ENCODE assay signal across 8 cellular contexts in genomic region chr7:152437157-152437575, GRCh38. TPM values are rescaled to one million over a fixed set of nuclear protein-coding genes. Genes with fewer than 3 reads are reported as not detected.
A peak's percentile ranks its signal among the peaks of the same experiment; 100 is the strongest.
DNase-seq lines count a peak whose midpoint lies in the region; ATAC-seq and TF ChIP-seq lines count a peak whose summit lies in the region.
"Not testable (repeated sequence)": the region's sequence is repeated elsewhere in the genome, so short reads cannot be mapped to it uniquely, and the experiment has no call there.

No MANE protein-coding gene starts in this region.

- DNase-seq in NCI-H1092 treated with DMSO at 0.1 percent for 48 hours (lab: John Stamatoyannopoulos, UW), result peak; percentile 56
- not testable (repeated sequence) for DNase-seq in activated CD4-positive, alpha-beta T cell treated with anti-CD3 and anti-CD28 coated beads, Interleukin-2, amount 10 ng/mL, durations not matched to agents 7 days and 5 days; breast epithelium (ENCODE audit: low spot score in 2 of 2); fibroblast of pulmonary artery (ENCODE audit: low read depth); mesenchymal stem cell; upper lobe of right lung

- H2BK12ac ChIP-seq in mesenchymal stem cell (ENCODE audit: low read length in 2 of 2), result not testable (repeated sequence)

- H3K27me3 ChIP-seq in breast epithelium; mesenchymal stem cell (ENCODE audit: control insufficient read depth in 1 of 2, insufficient read depth in 1 of 2, low read length in 2 of 2); rectal smooth muscle tissue (ENCODE audit: control insufficient read depth, insufficient read depth, low read length); upper lobe of right lung: not testable (repeated sequence)

- WGBS in mesenchymal stem cell, result 62% methylated on average over 3 of the region's 7 CpGs

- H3K27ac ChIP-seq in breast epithelium (peak overlapping the region; percentile 98 to 100), mesenchymal stem cell (ENCODE audit: low read length, poor library complexity, severe bottlenecking) (peak overlapping the region; percentile 81), rectal smooth muscle tissue (ENCODE audit: low read depth, low read length) (peak overlapping the region; percentile 86), upper lobe of right lung (peak overlapping the region; percentile 93)

- not testable (repeated sequence) for H3K9me3 ChIP-seq in ES-I3 (ENCODE audit: control insufficient read depth, insufficient read depth, low read length); breast epithelium; mesenchymal stem cell (ENCODE audit: control insufficient read depth, low read length); upper lobe of right lung

- H3K4ac ChIP-seq in mesenchymal stem cell (ENCODE audit: low read depth in 1 of 2, low read length in 2 of 2), result not testable (repeated sequence)

- not testable (repeated sequence) for H3K23ac ChIP-seq in mesenchymal stem cell (ENCODE audit: low read length in 2 of 2)

- H3K4me2 ChIP-seq in mesenchymal stem cell (ENCODE audit: low read length, poor library complexity, severe bottlenecking), result peak overlapping the region; percentile 79

- H2BK120ac ChIP-seq in mesenchymal stem cell (ENCODE audit: low read depth, low read length), result not testable (repeated sequence)

- H3K4me1 Mint-ChIP-seq in activated CD4-positive, alpha-beta T cell treated with anti-CD3 and anti-CD28 coated beads, Interleukin-2, amount 10 ng/mL, durations not matched to agents 7 days and 5 days, result peaks cover 19% of the 10 kb centered on the region

- H3K9me3 Mint-ChIP-seq in activated CD4-positive, alpha-beta T cell treated with anti-CD3 and anti-CD28 coated beads, Interleukin-2, amount 10 ng/mL, durations not matched to agents 7 days and 5 days, result not testable (repeated sequence)

- TF ChIP-seq CTCF in breast epithelium (IDR thresholded peaks at IDR 0.05); fibroblast of pulmonary artery (IDR thresholded peaks at IDR 0.05; ENCODE audit: low read length, missing control alignments); upper lobe of right lung (IDR thresholded peaks at IDR 0.05): not testable (repeated sequence)

- not testable (repeated sequence) for H3K14ac ChIP-seq in mesenchymal stem cell (ENCODE audit: low read length in 2 of 2)

- not testable (repeated sequence) for H3K79me1 ChIP-seq in mesenchymal stem cell (replicated peaks; ENCODE audit: low read length, poor library complexity, severe bottlenecking)

- not testable (repeated sequence) for H3K4me1 ChIP-seq in ES-I3 (ENCODE audit: insufficient read depth, low read length); breast epithelium; mesenchymal stem cell (ENCODE audit: control insufficient read depth, insufficient read depth, low read depth, low read length); rectal smooth muscle tissue (ENCODE audit: control insufficient read depth, insufficient read depth, low read length)
- peaks cover 16% of the 10 kb centered on the region for H3K4me1 ChIP-seq in upper lobe of right lung

- POLR2A ChIA-PET in activated CD4-positive, alpha-beta T cell treated with anti-CD3 and anti-CD28 coated beads, Interleukin-2, amount 10 ng/mL, durations not matched to agents 7 days and 5 days (lab: Charles Lee), result not testable (repeated sequence)

- peak overlapping the region; percentile 92 for H3K27ac Mint-ChIP-seq in activated CD4-positive, alpha-beta T cell treated with anti-CD3 and anti-CD28 coated beads, Interleukin-2, amount 10 ng/mL, durations not matched to agents 7 days and 5 days

- peak overlapping the region; percentile 52 to 95 (median 95) for H3K4me3 ChIP-seq in breast epithelium
- H3K4me3 ChIP-seq in fibroblast of pulmonary artery (replicated peaks; ENCODE audit: low read depth, low read length), result peak overlapping the region; percentile 55
- peak overlapping the region in 1 of 2 experiments; percentile 79 for H3K4me3 ChIP-seq in mesenchymal stem cell (ENCODE audit: insufficient read depth in 1 of 2, low read depth in 1 of 2, low read length in 2 of 2)
- H3K4me3 ChIP-seq in rectal smooth muscle tissue (ENCODE audit: low read length), result peak overlapping the region; percentile 74
- H3K4me3 ChIP-seq in upper lobe of right lung, result peak overlapping the region; percentile 66

- H3K9ac ChIP-seq in ES-I3 (ENCODE audit: low read depth, low read length) (peak overlapping the region; percentile 51), mesenchymal stem cell (ENCODE audit: low read length) (peak overlapping the region; percentile 94)
- not testable (repeated sequence) for H3K9ac ChIP-seq in rectal smooth muscle tissue (ENCODE audit: low read length)

- H3K36me3 Mint-ChIP-seq in activated CD4-positive, alpha-beta T cell treated with anti-CD3 and anti-CD28 coated beads, Interleukin-2, amount 10 ng/mL, durations not matched to agents 7 days and 5 days (ENCODE audit: low read depth), result not testable (repeated sequence)

- H2AK5ac ChIP-seq in mesenchymal stem cell (ENCODE audit: low read length, severe bottlenecking), result not testable (repeated sequence)

- TF ChIP-seq POLR2A in breast epithelium (IDR thresholded peaks at IDR 0.05), result not testable (repeated sequence)

- intact Hi-C loops in breast epithelium (cut with DNase I; ENCODE audit: low total_unique reads); upper lobe of right lung (cut with DNase I): not testable (repeated sequence)

- not testable (repeated sequence) for H3K36me3 ChIP-seq in ES-I3 (ENCODE audit: insufficient read depth, low read length); breast epithelium; mesenchymal stem cell (ENCODE audit: control insufficient read depth in 1 of 2, insufficient read depth in 2 of 2, low read depth in 1 of 2, low read length in 2 of 2); rectal smooth muscle tissue (ENCODE audit: control insufficient read depth, insufficient read depth, low read length); upper lobe of right lung

- not testable (repeated sequence) for H4K91ac ChIP-seq in mesenchymal stem cell (ENCODE audit: low read length)

- peak overlapping the region; percentile 76 for H3K4me3 Mint-ChIP-seq in activated CD4-positive, alpha-beta T cell treated with anti-CD3 and anti-CD28 coated beads, Interleukin-2, amount 10 ng/mL, durations not matched to agents 7 days and 5 days

- CTCF ChIA-PET in activated CD4-positive, alpha-beta T cell treated with anti-CD3 and anti-CD28 coated beads, Interleukin-2, amount 10 ng/mL, durations not matched to agents 7 days and 5 days (lab: Charles Lee), result not testable (repeated sequence)

- not testable (repeated sequence) for H2BK15ac ChIP-seq in mesenchymal stem cell (ENCODE audit: low read depth, poor library complexity, severe bottlenecking)

- ATAC-seq in upper lobe of right lung, result not testable (repeated sequence)

- not testable (repeated sequence) for H2AFZ ChIP-seq in mesenchymal stem cell (ENCODE audit: low read depth, low read length)

- H2BK5ac ChIP-seq in mesenchymal stem cell (ENCODE audit: low read depth, low read length, poor library complexity, severe bottlenecking), result not testable (repeated sequence)

- H3K18ac ChIP-seq in mesenchymal stem cell (ENCODE audit: low read depth in 1 of 2, low read length in 2 of 2), result not testable (repeated sequence)

- H3K27me3 Mint-ChIP-seq in activated CD4-positive, alpha-beta T cell treated with anti-CD3 and anti-CD28 coated beads, Interleukin-2, amount 10 ng/mL, durations not matched to agents 7 days and 5 days, result not testable (repeated sequence)

- not testable (repeated sequence) for H4K8ac ChIP-seq in mesenchymal stem cell (ENCODE audit: low read length)

RNA-seq across cellular contexts. Expression of gene KMT2C, which starts 1.4 kb away (rescaled TPM):
- total RNA-seq in activated CD4-positive, alpha-beta T cell treated with anti-CD3 and anti-CD28 coated beads, Interleukin-2, amount 10 ng/mL, durations not matched to agents 7 days and 5 days, result 10 to 100 TPM; 66.7 to 74.0 TPM
- total RNA-seq in breast epithelium (100 to 1,000 TPM in 1 of 3 donors, 10 to 100 TPM in 2; 73.6 to 112 (median 85.5) TPM), upper lobe of right lung (99.0 TPM)
- 7.0 TPM for polyA plus RNA-seq in mesenchymal stem cell (2013, experiment 1 of 2)
- polyA plus RNA-seq in mesenchymal stem cell (2013, experiment 2 of 2), result 7.0 TPM
